In genomic region chr19:768424-768823, GRCh38 we compare ENCODE assay signal across 16 cellular contexts. TPM values are rescaled to one million over a fixed set of nuclear protein-coding genes. Genes with fewer than 3 reads are reported as not detected.
DNase-seq lines count a peak whose midpoint lies in the region; ATAC-seq and TF ChIP-seq lines count a peak whose summit lies in the region.
"Had no signal": no experiment of that assay in that cellular context is flagged by ENCODE, and none has a peak within 500 bp of the region (broad histone marks: within the 10 kb centered on the region; RNA-seq: fewer than 3 reads in every experiment).

No MANE protein-coding gene starts in this region.

- H3K27me3 ChIP-seq in lower lobe of right lung (ENCODE audit: low read depth) (no peaks in the 10 kb centered on the region), mammary epithelial cell (ENCODE audit: insufficient read depth, low read length) (no peaks in the 10 kb centered on the region)
- H3K27me3 ChIP-seq: ovary had no signal

- H3K4me2 ChIP-seq in mammary epithelial cell (ENCODE audit: insufficient read depth, low read depth, low read length): no peak overlapping the region
- H3K4me2 ChIP-seq: KMS-11 had no signal

- H3K27ac Mint-ChIP-seq in HFFc6 (0 out of 2 replicates have a peak overlapping the region, but pooled peaks have one; percentile 40), CD14-positive monocyte (no peak overlapping the region)
- H3K27ac Mint-ChIP-seq: activated naive CD8-positive, alpha-beta T cell treated with anti-CD3 and anti-CD28 coated beads, Interleukin-2, amount 10 ng/mL, durations not matched to agents 7 days and 5 days; T-helper 1 cell treated with Interleukin-12 subunit alpha and Interleukin-12 subunit beta and Interleukin-4 antibody, amounts not matched to agents 30 μg/mL and 1 μg/mL, for 36 hours had no signal

- H3K9ac ChIP-seq in mammary epithelial cell (ENCODE audit: insufficient read depth, low read length): no peak overlapping the region
- H3K9ac ChIP-seq: KMS-11 had no signal

- H3K4me3 Mint-ChIP-seq in HFFc6 (peak overlapping the region; percentile 36; the same call in 1 of the 2 replicates), CD14-positive monocyte (no peak overlapping the region)
- H3K4me3 Mint-ChIP-seq: activated naive CD8-positive, alpha-beta T cell treated with anti-CD3 and anti-CD28 coated beads, Interleukin-2, amount 10 ng/mL, durations not matched to agents 7 days and 5 days; T-helper 1 cell treated with Interleukin-12 subunit alpha and Interleukin-12 subunit beta and Interleukin-4 antibody, amounts not matched to agents 30 μg/mL and 1 μg/mL, for 36 hours had no signal

- no peak for ATAC-seq in lower lobe of right lung
- no peak for ATAC-seq in HG03196 (IDR thresholded peaks at IDR 0.05; ENCODE audit: unreplicated experiment)
- ATAC-seq: left lobe of liver had no signal

- no peaks in the 10 kb centered on the region for H3K36me3 Mint-ChIP-seq in HFFc6 (ENCODE audit: low read depth)
- no peaks in the 10 kb centered on the region for H3K36me3 Mint-ChIP-seq in CD14-positive monocyte
- H3K36me3 Mint-ChIP-seq: activated naive CD8-positive, alpha-beta T cell treated with anti-CD3 and anti-CD28 coated beads, Interleukin-2, amount 10 ng/mL, durations not matched to agents 7 days and 5 days had no signal

- CTCF ChIA-PET in mammary epithelial cell (lab: Charles Lee; ENCODE audit: low non-redundant PET): no interaction called here

- in situ Hi-C loops in mammary epithelial cell (cut with MboI; ENCODE audit: low sequenced_read_pairs in 2 of 2): loop anchor here in 1 of 2 donors (10.0 kb wide), 1 partner anchor 216 kb away; the partner anchor contains the start of gene WDR18

- H3K36me3 ChIP-seq in lower lobe of right lung (no peaks in the 10 kb centered on the region), mammary epithelial cell (ENCODE audit: insufficient read depth, low read length) (peaks cover 3% of the 10 kb centered on the region)
- H3K36me3 ChIP-seq: ovary had no signal

- TF ChIP-seq CTCF in HFFc6 (IDR thresholded peaks at IDR 0.05): no peak
- no peak for TF ChIP-seq CTCF in cardiac fibroblast (IDR thresholded peaks at IDR 0.05; ENCODE audit: low read depth, low read length)
- no peak for TF ChIP-seq CTCF in lower lobe of right lung (IDR thresholded peaks at IDR 0.05)
- TF ChIP-seq CTCF in CD14-positive monocyte (IDR thresholded peaks at IDR 0.05): no peak
- no peak for TF ChIP-seq CTCF in mammary epithelial cell (conservative IDR thresholded peaks at IDR 0.05 in 1 of 2, IDR thresholded peaks at IDR 0.05 in 1 of 2; ENCODE audit: extremely low read depth in 1 of 2, insufficient read depth in 1 of 2, low read depth in 1 of 2, low read length in 2 of 2)

- dilution Hi-C loops in mammary epithelial cell (cut with HindIII; ENCODE audit: low sequenced_read_pairs): loop anchor here (10.0 kb wide), 1 partner anchor 136 kb away; no protein-coding TSS in a partner anchor

- H3K27me3 Mint-ChIP-seq in HFFc6 (ENCODE audit: insufficient read depth) (no peaks in the 10 kb centered on the region), CD14-positive monocyte (ENCODE audit: low read depth in 3 of 3) (peaks cover 4 to 13% (median 10%) of the 10 kb centered on the region in 3 donors)

- H3K4me3 ChIP-seq in cardiac fibroblast (replicated peaks in 1 of 2; ENCODE audit: low read depth in 2 of 2, low read length in 2 of 2) (no peak overlapping the region), lower lobe of right lung (no peak overlapping the region), mammary epithelial cell (replicated peaks in 1 of 3; ENCODE audit: insufficient read depth in 1 of 3, low read depth in 2 of 3, low read length in 3 of 3) (no peak overlapping the region)
- H3K4me3 ChIP-seq: ovary had no signal

- DNase-seq in A172 (ENCODE audit: low spot score) (peak; percentile 89), HFFc6 (peak; percentile 79), cardiac fibroblast (ENCODE audit: low read depth in 2 of 2) (peak; percentile 50 to 90), lower lobe of right lung (no peak), dermis blood vessel endothelial cell (no peak), CD14-positive monocyte (ENCODE audit: low spot score) (no peak), mammary epithelial cell (no peak)
- DNase-seq: activated naive CD8-positive, alpha-beta T cell treated with anti-CD3 and anti-CD28 coated beads, Interleukin-2, amount 10 ng/mL, durations not matched to agents 7 days and 5 days; GOT3 had no signal

- H3K27ac ChIP-seq in lower lobe of right lung (peak overlapping the region; percentile 24), mammary epithelial cell (ENCODE audit: insufficient read depth, low read depth, low read length) (no peak overlapping the region)
- H3K27ac ChIP-seq: epithelial cell of prostate, KMS-11, ovary had no signal

- H3K9me3 ChIP-seq in lower lobe of right lung: no peaks in the 10 kb centered on the region
- no peaks in the 10 kb centered on the region for H3K9me3 ChIP-seq in mammary epithelial cell (replicated peaks; ENCODE audit: insufficient read depth, low read length)
- H3K9me3 ChIP-seq: ovary had no signal

- peaks cover 6% of the 10 kb centered on the region for H3K4me1 Mint-ChIP-seq in HFFc6 (ENCODE audit: low read depth)
- peaks cover 4% of the 10 kb centered on the region for H3K4me1 Mint-ChIP-seq in CD14-positive monocyte

- intact Hi-C loops in lower lobe of right lung (cut with DNase I) (no loop called here), CD14-positive monocyte (cut with micrococcal nuclease) (no loop called here), mammary epithelial cell (cut with micrococcal nuclease) (no loop called here)

- no peaks in the 10 kb centered on the region for H3K9me3 Mint-ChIP-seq in HFFc6
- peaks cover 0 to 3% (median 0%) of the 10 kb centered on the region in 7 donors for H3K9me3 Mint-ChIP-seq in CD14-positive monocyte
- H3K9me3 Mint-ChIP-seq: activated naive CD8-positive, alpha-beta T cell treated with anti-CD3 and anti-CD28 coated beads, Interleukin-2, amount 10 ng/mL, durations not matched to agents 7 days and 5 days; T-helper 1 cell treated with Interleukin-12 subunit alpha and Interleukin-12 subunit beta and Interleukin-4 antibody, amounts not matched to agents 30 μg/mL and 1 μg/mL, for 36 hours had no signal

- BruUV-seq in mammary epithelial cell (replicated peaks; lab: Mats Ljungman, UMichigan): no TSS peak

- H3K4me1 ChIP-seq in lower lobe of right lung (no peaks in the 10 kb centered on the region), mammary epithelial cell (ENCODE audit: insufficient read depth, low read length) (no peaks in the 10 kb centered on the region)

- 38% methylated on average over 14 of the region's 14 CpGs for WGBS in mammary epithelial cell (ENCODE audit: low coverage, missing lambda C conversion rate)

- H2AFZ ChIP-seq in mammary epithelial cell (ENCODE audit: low read depth, low read length): no peak overlapping the region

- no peaks in the 10 kb centered on the region for H4K20me1 ChIP-seq in mammary epithelial cell (ENCODE audit: insufficient read depth, low read length)

- no peaks in the 10 kb centered on the region for H3K79me2 ChIP-seq in mammary epithelial cell (ENCODE audit: insufficient read depth, low read length)

RNA-seq across cellular contexts. Expression of gene MISP, which starts 17.5 kb away (rescaled TPM):
- 58.6 and 86.2 TPM in 2 replicates for total RNA-seq in A172 (2014; rRNA removed; shearing (Covaris generic))
- under 1 TPM in 2 of 6 experiments, not detected in 4; 0.05 to 0.07 TPM for total RNA-seq in HFFc6 (2021; fragmentation: NEBNext Ultra II Directional; extraction: Animal tissue kit (Norgen Biotek cat#: 25700))
- 8.9 TPM for total RNA-seq in lower lobe of right lung
- 0.05 TPM in 1 of 2 replicates, not detected in the other for total RNA-seq in dermis blood vessel endothelial cell
- not detected for polyA plus RNA-seq in CD14-positive monocyte
- 10 to 100 TPM; 15.3 to 21.0 TPM for total RNA-seq in mammary epithelial cell
- 13.8 TPM for polyA plus RNA-seq in mammary epithelial cell
- 8.1 TPM for polyA minus RNA-seq in mammary epithelial cell
- total RNA-seq: activated CD8-positive, alpha-beta memory T cell treated with anti-CD3 and anti-CD28 coated beads for 36 hours; activated naive CD8-positive, alpha-beta T cell treated with anti-CD3 and anti-CD28 coated beads, Interleukin-2, amount 10 ng/mL, durations not matched to agents 7 days and 5 days had no signal

RNA-seq across cellular contexts. Expression of gene PTBP1, which starts 28.8 kb away (rescaled TPM):
- 171 and 174 TPM in 2 replicates for total RNA-seq in A172 (2014; rRNA removed; shearing (Covaris generic))
- 100 to 1,000 TPM; 307 to 421 (median 380) TPM for total RNA-seq in HFFc6 (2021; fragmentation: NEBNext Ultra II Directional; extraction: Animal tissue kit (Norgen Biotek cat#: 25700))
- total RNA-seq in lower lobe of right lung: 254 TPM
- total RNA-seq in dermis blood vessel endothelial cell: 123 and 212 TPM in 2 replicates
- 10 to 100 TPM; 62.4 to 81.6 TPM for polyA plus RNA-seq in CD14-positive monocyte
- 100 to 1,000 TPM in 1 of 2 donors, 10 to 100 TPM in 1; 88.9 to 383 TPM for total RNA-seq in mammary epithelial cell
- polyA plus RNA-seq in mammary epithelial cell: 214 TPM
- 178 TPM for polyA minus RNA-seq in mammary epithelial cell

RNA-seq across cellular contexts. Expression of gene PLPPR3, which starts 53.3 kb away (rescaled TPM):
- total RNA-seq in A172 (2014; rRNA removed; shearing (Covaris generic)): 7.5 and 12.7 TPM in 2 replicates
- under 1 TPM in 1 of 6 experiments, not detected in 5; 0.09 TPM for total RNA-seq in HFFc6 (2021; fragmentation: NEBNext Ultra II Directional; extraction: Animal tissue kit (Norgen Biotek cat#: 25700))
- 2.1 TPM for total RNA-seq in lower lobe of right lung
- under 0.01 TPM in 1 of 2 replicates, not detected in the other for total RNA-seq in dermis blood vessel endothelial cell
- not detected for polyA plus RNA-seq in CD14-positive monocyte
- under 1 TPM in 1 of 2 donors, not detected in 1; under 0.01 TPM for total RNA-seq in mammary epithelial cell
- polyA plus RNA-seq in mammary epithelial cell: not detected
- not detected for polyA minus RNA-seq in mammary epithelial cell
- total RNA-seq: activated CD8-positive, alpha-beta memory T cell treated with anti-CD3 and anti-CD28 coated beads for 36 hours; activated naive CD8-positive, alpha-beta T cell treated with anti-CD3 and anti-CD28 coated beads, Interleukin-2, amount 10 ng/mL, durations not matched to agents 7 days and 5 days; left lobe of liver had no signal

RNA-seq across cellular contexts. Expression of gene AZU1, which starts 59.2 kb away (rescaled TPM):
- total RNA-seq in A172 (2014; rRNA removed; shearing (Covaris generic)): 0.36 TPM in 1 of 2 replicates, not detected in the other
- total RNA-seq in HFFc6 (2021; fragmentation: NEBNext Ultra II Directional; extraction: Animal tissue kit (Norgen Biotek cat#: 25700)): not detected
- total RNA-seq in lower lobe of right lung (1.7 TPM), dermis blood vessel endothelial cell (not detected in 2 replicates), mammary epithelial cell (not detected)
- polyA plus RNA-seq in CD14-positive monocyte (1 to 10 TPM; 2.7 to 4.3 TPM), mammary epithelial cell (not detected)
- polyA minus RNA-seq in mammary epithelial cell: not detected
- total RNA-seq: activated CD8-positive, alpha-beta memory T cell treated with anti-CD3 and anti-CD28 coated beads for 36 hours had no signal

RNA-seq across cellular contexts. Expression of gene PALM, which starts 59.7 kb away (rescaled TPM):
- 42.9 and 47.9 TPM in 2 replicates for total RNA-seq in A172 (2014; rRNA removed; shearing (Covaris generic))
- under 1 TPM in 2 of 6 experiments, not detected in 4; 0.14 to 0.15 TPM for total RNA-seq in HFFc6 (2021; fragmentation: NEBNext Ultra II Directional; extraction: Animal tissue kit (Norgen Biotek cat#: 25700))
- total RNA-seq in lower lobe of right lung (37.0 TPM), dermis blood vessel endothelial cell (56.3 and 109 TPM in 2 replicates), mammary epithelial cell (1 to 10 TPM in 1 of 2 donors, under 1 TPM in 1; 0.33 to 1.0 TPM)
- polyA plus RNA-seq in CD14-positive monocyte (not detected), mammary epithelial cell (not detected)
- polyA minus RNA-seq in mammary epithelial cell: not detected
- total RNA-seq: activated naive CD8-positive, alpha-beta T cell treated with anti-CD3 and anti-CD28 coated beads, Interleukin-2, amount 10 ng/mL, durations not matched to agents 7 days and 5 days had no signal

Comparison
In these comparisons a context has a peak if more than half of its experiments do, and no peak if none do; other contexts are left out.
1. DNase-seq: peak in A172 (single experiment), HFFc6 (single experiment) and cardiac fibroblast (2 of 2); none in lower lobe of right lung (single experiment), dermis blood vessel endothelial cell (single experiment), CD14-positive monocyte (single experiment) and mammary epithelial cell (single experiment).